ENCODE assay signal across 1 cellular context in genomic region chr18:21686282-21687105, GRCh38.
TF ChIP-seq lines count a peak whose summit lies in the region.

No MANE protein-coding gene starts in this region.

TF ChIP-seq in HepG2, 621 proteins besides CTCF, POLR2A, EP300 and RAD21 (continues in another document):
- TF ChIP-seq DPF2 (CRISPR knock-in tag; IDR thresholded peaks at IDR 0.05; ENCODE audit: borderline replicate concordance, low read depth), result peak; percentile 78
- 0 out of 2 replicates have a peak, but pooled peaks have one; percentile 35 for TF ChIP-seq BCL3 (CRISPR knock-in tag; IDR thresholded peaks at IDR 0.05)
- TF ChIP-seq, protein P1, sequence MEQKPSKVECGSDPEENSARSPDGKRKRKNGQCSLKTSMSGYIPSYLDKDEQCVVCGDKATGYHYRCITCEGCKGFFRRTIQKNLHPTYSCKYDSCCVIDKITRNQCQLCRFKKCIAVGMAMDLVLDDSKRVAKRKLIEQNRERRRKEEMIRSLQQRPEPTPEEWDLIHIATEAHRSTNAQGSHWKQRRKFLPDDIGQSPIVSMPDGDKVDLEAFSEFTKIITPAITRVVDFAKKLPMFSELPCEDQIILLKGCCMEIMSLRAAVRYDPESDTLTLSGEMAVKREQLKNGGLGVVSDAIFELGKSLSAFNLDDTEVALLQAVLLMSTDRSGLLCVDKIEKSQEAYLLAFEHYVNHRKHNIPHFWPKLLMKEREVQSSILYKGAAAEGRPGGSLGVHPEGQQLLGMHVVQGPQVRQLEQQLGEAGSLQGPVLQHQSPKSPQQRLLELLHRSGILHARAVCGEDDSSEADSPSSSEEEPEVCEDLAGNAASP (CRISPR knock-in tag; IDR thresholded peaks at IDR 0.05; ENCODE audit: borderline replicate concordance), result peak; percentile 55; the same call in 1 of the 2 replicates
- TF ChIP-seq ZNF546 (CRISPR knock-in tag; conservative IDR thresholded peaks at IDR 0.05), result peak; percentile 61; the same call in 1 of the 2 replicates
- TF ChIP-seq PHF21A (CRISPR knock-in tag; IDR thresholded peaks at IDR 0.05), result peak; percentile 68; the same call in 1 of the 2 replicates
- no peak for TF ChIP-seq ZNF879 (CRISPR knock-in tag; IDR thresholded peaks at IDR 0.05)
- TF ChIP-seq HDAC6 (IDR thresholded peaks at IDR 0.05; ENCODE audit: low read depth, low read length), result no peak
- TF ChIP-seq ZMYM3 (CRISPR knock-in tag; IDR thresholded peaks at IDR 0.05), result peak; percentile 72
- no peak for TF ChIP-seq ZIK1 (CRISPR knock-in tag; IDR thresholded peaks at IDR 0.05; ENCODE audit: borderline replicate concordance, low read depth)
- TF ChIP-seq PCBP1 (IDR thresholded peaks at IDR 0.05; ENCODE audit: borderline replicate concordance, low read depth, low read length), result no peak
- TF ChIP-seq ZNF512B (CRISPR knock-in tag; IDR thresholded peaks at IDR 0.05; ENCODE audit: borderline replicate concordance), result no peak
- TF ChIP-seq ZNF878 (CRISPR knock-in tag; IDR thresholded peaks at IDR 0.05), result no peak
- TF ChIP-seq, protein P2, sequence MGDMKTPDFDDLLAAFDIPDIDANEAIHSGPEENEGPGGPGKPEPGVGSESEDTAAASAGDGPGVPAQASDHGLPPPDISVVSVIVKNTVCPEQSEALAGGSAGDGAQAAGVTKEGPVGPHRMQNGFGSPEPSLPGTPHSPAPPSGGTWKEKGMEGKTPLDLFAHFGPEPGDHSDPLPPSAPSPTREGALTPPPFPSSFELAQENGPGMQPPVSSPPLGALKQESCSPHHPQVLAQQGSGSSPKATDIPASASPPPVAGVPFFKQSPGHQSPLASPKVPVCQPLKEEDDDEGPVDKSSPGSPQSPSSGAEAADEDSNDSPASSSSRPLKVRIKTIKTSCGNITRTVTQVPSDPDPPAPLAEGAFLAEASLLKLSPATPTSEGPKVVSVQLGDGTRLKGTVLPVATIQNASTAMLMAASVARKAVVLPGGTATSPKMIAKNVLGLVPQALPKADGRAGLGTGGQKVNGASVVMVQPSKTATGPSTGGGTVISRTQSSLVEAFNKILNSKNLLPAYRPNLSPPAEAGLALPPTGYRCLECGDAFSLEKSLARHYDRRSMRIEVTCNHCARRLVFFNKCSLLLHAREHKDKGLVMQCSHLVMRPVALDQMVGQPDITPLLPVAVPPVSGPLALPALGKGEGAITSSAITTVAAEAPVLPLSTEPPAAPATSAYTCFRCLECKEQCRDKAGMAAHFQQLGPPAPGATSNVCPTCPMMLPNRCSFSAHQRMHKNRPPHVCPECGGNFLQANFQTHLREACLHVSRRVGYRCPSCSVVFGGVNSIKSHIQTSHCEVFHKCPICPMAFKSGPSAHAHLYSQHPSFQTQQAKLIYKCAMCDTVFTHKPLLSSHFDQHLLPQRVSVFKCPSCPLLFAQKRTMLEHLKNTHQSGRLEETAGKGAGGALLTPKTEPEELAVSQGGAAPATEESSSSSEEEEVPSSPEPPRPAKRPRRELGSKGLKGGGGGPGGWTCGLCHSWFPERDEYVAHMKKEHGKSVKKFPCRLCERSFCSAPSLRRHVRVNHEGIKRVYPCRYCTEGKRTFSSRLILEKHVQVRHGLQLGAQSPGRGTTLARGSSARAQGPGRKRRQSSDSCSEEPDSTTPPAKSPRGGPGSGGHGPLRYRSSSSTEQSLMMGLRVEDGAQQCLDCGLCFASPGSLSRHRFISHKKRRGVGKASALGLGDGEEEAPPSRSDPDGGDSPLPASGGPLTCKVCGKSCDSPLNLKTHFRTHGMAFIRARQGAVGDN (CRISPR knock-in tag; IDR thresholded peaks at IDR 0.05), result no peak
- no peak for TF ChIP-seq ZNF142 (CRISPR knock-in tag; IDR thresholded peaks at IDR 0.05)
- TF ChIP-seq TARDBP (CRISPR knock-in tag; IDR thresholded peaks at IDR 0.05), result peak; percentile 69; the same call in 1 of the 2 replicates
- TF ChIP-seq PAX8 (CRISPR knock-in tag; IDR thresholded peaks at IDR 0.05; ENCODE audit: borderline replicate concordance), result no peak
- TF ChIP-seq ZNF652 (CRISPR knock-in tag; IDR thresholded peaks at IDR 0.05; ENCODE audit: borderline replicate concordance, low read depth), result peak; percentile 97
- TF ChIP-seq ONECUT2 (CRISPR knock-in tag; IDR thresholded peaks at IDR 0.05), result peak; percentile 51; the same call in 1 of the 2 replicates
- no peak for TF ChIP-seq FOXA1 (IDR thresholded peaks at IDR 0.05)
- peak; percentile 65; the same call in 1 of the 2 replicates for TF ChIP-seq FOXA1 (CRISPR knock-in tag; IDR thresholded peaks at IDR 0.05)
- no peak for TF ChIP-seq ZNF713 (CRISPR knock-in tag; IDR thresholded peaks at IDR 0.05)
- TF ChIP-seq YY1 (IDR thresholded peaks at IDR 0.05; ENCODE audit: insufficient read depth, insufficient replicate concordance, low read depth, low read length), result peak; percentile 27
- no peak for TF ChIP-seq CCAR2 (optimal IDR thresholded peaks at IDR 0.05; ENCODE audit: low read depth, low read length)
- no peak for TF ChIP-seq MBD4 (IDR thresholded peaks at IDR 0.05; ENCODE audit: borderline replicate concordance, low read length)
- TF ChIP-seq, protein P3, sequence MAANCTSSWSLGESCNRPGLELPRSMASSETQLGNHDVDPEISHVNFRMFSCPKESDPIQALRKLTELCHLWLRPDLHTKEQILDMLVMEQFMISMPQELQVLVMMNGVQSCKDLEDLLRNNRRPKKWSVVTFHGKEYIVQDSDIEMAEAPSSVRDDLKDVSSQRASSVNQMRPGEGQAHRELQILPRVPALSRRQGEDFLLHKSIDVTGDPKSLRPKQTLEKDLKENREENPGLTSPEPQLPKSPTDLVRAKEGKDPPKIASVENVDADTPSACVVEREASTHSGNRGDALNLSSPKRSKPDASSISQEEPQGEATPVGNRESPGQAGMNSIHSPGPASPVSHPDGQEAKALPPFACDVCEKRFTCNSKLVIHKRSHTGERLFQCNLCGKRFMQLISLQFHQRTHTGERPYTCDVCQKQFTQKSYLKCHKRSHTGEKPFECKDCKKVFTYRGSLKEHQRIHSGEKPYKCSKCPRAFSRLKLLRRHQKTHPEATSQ (CRISPR knock-in tag; IDR thresholded peaks at IDR 0.05; ENCODE audit: borderline replicate concordance), result peak; percentile 24; the same call in 1 of the 2 replicates
- TF ChIP-seq ZHX2 (IDR thresholded peaks at IDR 0.05; ENCODE audit: low read depth), result 0 out of 2 replicates have a peak, but pooled peaks have one; percentile 48
- no peak for TF ChIP-seq ZHX2 (CRISPR knock-in tag; IDR thresholded peaks at IDR 0.05; ENCODE audit: borderline replicate concordance)
- no peak for TF ChIP-seq GPN1 (CRISPR knock-in tag; IDR thresholded peaks at IDR 0.05; ENCODE audit: borderline replicate concordance)
- TF ChIP-seq ZNF331 (CRISPR knock-in tag; IDR thresholded peaks at IDR 0.05), result peak; percentile 73
- no peak for TF ChIP-seq NCOA1 (CRISPR knock-in tag; IDR thresholded peaks at IDR 0.05)
- TF ChIP-seq ZNF12 (CRISPR knock-in tag; IDR thresholded peaks at IDR 0.05), result no peak
- TF ChIP-seq ZNF160 (CRISPR knock-in tag; IDR thresholded peaks at IDR 0.05), result no peak
- TF ChIP-seq, protein P4, sequence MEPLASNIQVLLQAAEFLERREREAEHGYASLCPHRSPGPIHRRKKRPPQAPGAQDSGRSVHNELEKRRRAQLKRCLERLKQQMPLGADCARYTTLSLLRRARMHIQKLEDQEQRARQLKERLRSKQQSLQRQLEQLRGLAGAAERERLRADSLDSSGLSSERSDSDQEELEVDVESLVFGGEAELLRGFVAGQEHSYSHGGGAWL (CRISPR knock-in tag; IDR thresholded peaks at IDR 0.05), result no peak
- no peak for TF ChIP-seq NR1H2 (CRISPR knock-in tag; IDR thresholded peaks at IDR 0.05; ENCODE audit: borderline replicate concordance, low read depth)
